ENCODE assay signal across 1 cellular context in the genomic region with DNA sequence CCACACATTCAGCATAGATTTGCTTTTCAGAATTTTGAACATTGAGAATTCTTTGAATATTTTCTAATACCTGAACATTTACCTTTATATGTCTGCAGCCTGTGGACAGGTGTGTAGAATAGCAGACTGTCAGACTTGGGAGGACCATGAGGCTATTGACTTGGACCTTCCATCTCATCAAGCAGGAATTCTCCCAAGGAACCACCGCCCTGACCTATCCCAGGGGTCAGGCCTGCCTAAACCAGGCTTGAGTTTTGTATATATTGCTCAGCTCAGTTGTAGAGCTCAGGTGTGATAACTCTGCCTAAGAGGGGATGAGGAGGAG.
TF ChIP-seq lines count a peak whose summit lies in the region.

No MANE protein-coding gene starts in this region.

TF ChIP-seq in IMR-90, 13 proteins besides CTCF, POLR2A, EP300 and RAD21:
- TF ChIP-seq MAZ (IDR thresholded peaks at IDR 0.05; ENCODE audit: borderline replicate concordance, low read depth, low read length) (no peak), MXI1 (IDR thresholded peaks at IDR 0.05; ENCODE audit: borderline replicate concordance, low read depth, low read length) (no peak), MAFK (IDR thresholded peaks at IDR 0.05; ENCODE audit: low read depth, low read length) (no peak), BHLHE40 (IDR thresholded peaks at IDR 0.05; ENCODE audit: low read depth, low read length) (no peak)
